8 cellular contexts compared by ENCODE assay signal in genomic region chr11:118921121-118921928, GRCh38. TPM values are rescaled to one million over a fixed set of nuclear protein-coding genes. Genes with fewer than 3 reads are reported as not detected.
DNase-seq lines count a peak whose midpoint lies in the region; ATAC-seq and TF ChIP-seq lines count a peak whose summit lies in the region.

No MANE protein-coding gene starts in this region.

- POLR2A ChIA-PET in MCF 10A (lab: Yijun Ruan, JAX): interaction anchor here (0.7 to 1.2 kb wide), 2 partner anchors 93 to 97 kb away, joined by 4 read pairs; partner anchors contain the start of genes RPS25 and TRAPPC4

- CTCF ChIA-PET in MCF 10A (lab: Yijun Ruan, JAX): interaction anchor here (0.6 to 3.3 kb wide), 8 partner anchors 27 to 320 kb away, joined by 3 to 16 read pairs (median 3); no protein-coding TSS in a partner anchor

- BruUV-seq in MCF 10A (replicated peaks; lab: Mats Ljungman, UMichigan): no TSS peak

- TF ChIP-seq CTCF in AG09309 (IDR thresholded peaks at IDR 0.05; ENCODE audit: control insufficient read depth, insufficient read depth, low read depth, low read length, missing control alignments) (no peak), MCF 10A (IDR thresholded peaks at IDR 0.05; ENCODE audit: unreplicated experiment) (no peak)

- ATAC-seq in HG02798 (IDR thresholded peaks at IDR 0.05; ENCODE audit: poor library complexity, unreplicated experiment) (no peak), HG03280 (IDR thresholded peaks at IDR 0.05; ENCODE audit: unreplicated experiment) (no peak)

- H3K4me3 ChIP-seq in AG09309 (ENCODE audit: control insufficient read depth, low read depth, low read length) (peak overlapping the region; percentile 99), stomach smooth muscle (ENCODE audit: low read length in 2 of 2) (peak overlapping the region; percentile 99)

- H3K9me3 ChIP-seq in stomach smooth muscle (ENCODE audit: control insufficient read depth in 2 of 2, low read length in 2 of 2): no peaks in the 10 kb centered on the region

- intact Hi-C loops in MCF 10A (cut with micrococcal nuclease): no loop called here

- H3K27ac ChIP-seq in stomach smooth muscle (ENCODE audit: low read length): peak overlapping the region; percentile 85

- H3K36me3 Mint-ChIP-seq in IgD-negative memory B cell (no peaks in the 10 kb centered on the region), MCF 10A (ENCODE audit: insufficient read depth, unreplicated experiment) (peaks cover 9% of the 10 kb centered on the region)

- H3K4me1 Mint-ChIP-seq in IgD-negative memory B cell: peaks cover 41 to 51% (median 46%) of the 10 kb centered on the region in 3 donors
- H3K4me1 Mint-ChIP-seq in MCF 10A (ENCODE audit: insufficient read depth, unreplicated experiment): peaks cover 47% of the 10 kb centered on the region

- H3K27me3 Mint-ChIP-seq in IgD-negative memory B cell (peaks cover 1% of the 10 kb centered on the region), MCF 10A (ENCODE audit: insufficient read depth, unreplicated experiment) (no peaks in the 10 kb centered on the region)

- H3K4me1 ChIP-seq in stomach smooth muscle (ENCODE audit: control insufficient read depth, insufficient read depth, low read length): peaks cover 80% of the 10 kb centered on the region

- peak overlapping the region; percentile 55 to 90 for H3K9ac ChIP-seq in stomach smooth muscle (ENCODE audit: low read length in 2 of 2)

- H3K27me3 ChIP-seq in stomach smooth muscle (ENCODE audit: control insufficient read depth in 1 of 2, insufficient read depth in 2 of 2, low read length in 2 of 2): no peaks in the 10 kb centered on the region

- peak overlapping the region; percentile 65 to 88 (median 81) for H3K4me3 Mint-ChIP-seq in IgD-negative memory B cell
- peak overlapping the region; percentile 92 for H3K4me3 Mint-ChIP-seq in MCF 10A (ENCODE audit: unreplicated experiment)

- H3K27ac Mint-ChIP-seq in IgD-negative memory B cell (peak overlapping the region in 2 of 3 donors; percentile 91), MCF 10A (ENCODE audit: low read depth, unreplicated experiment) (peak overlapping the region; percentile 98)

- H3K9me3 Mint-ChIP-seq in IgD-negative memory B cell: peaks cover 0 to under 1% (median 0%) of the 10 kb centered on the region in 3 donors
- no peaks in the 10 kb centered on the region for H3K9me3 Mint-ChIP-seq in MCF 10A (ENCODE audit: unreplicated experiment)

- H3K36me3 ChIP-seq in stomach smooth muscle (ENCODE audit: control insufficient read depth in 2 of 2, insufficient read depth in 2 of 2, low read length in 2 of 2): no peaks in the 10 kb centered on the region

- no peak for DNase-seq in AG09309 (ENCODE audit: low read depth)
- peak; percentile 98 for DNase-seq in MCF 10A (ENCODE audit: unreplicated experiment)
- DNase-seq in kidney glomerular epithelial cell (lab: John Stamatoyannopoulos, UW): peak; percentile 64
- no peak for DNase-seq in inferior parietal cortex (ENCODE audit: extremely low spot score)

RNA-seq across cellular contexts. Expression of gene BCL9L, which starts 4.4 kb away (rescaled TPM):
- polyA plus RNA-seq in IgD-negative memory B cell: 2.8 TPM
- total RNA-seq in MCF 10A (2022): 91.6 and 121 TPM in 2 replicates

RNA-seq across cellular contexts. Expression of gene UPK2, which starts 34.8 kb away (rescaled TPM):
- polyA plus RNA-seq in IgD-negative memory B cell: not detected
- not detected in 2 replicates for total RNA-seq in MCF 10A (2022)

RNA-seq across cellular contexts. Expression of gene CXCR5, which starts 37.6 kb away (rescaled TPM):
- 93.4 TPM for polyA plus RNA-seq in IgD-negative memory B cell
- not detected in 2 replicates for total RNA-seq in MCF 10A (2022)

RNA-seq across cellular contexts. Expression of gene FOXR1, which starts 50.2 kb away (rescaled TPM):
- polyA plus RNA-seq in IgD-negative memory B cell: not detected
- total RNA-seq in MCF 10A (2022): not detected in 2 replicates

Comparison
In these comparisons a context has a peak if more than half of its experiments do, and no peak if none do; other contexts are left out.
1. DNase-seq: peak in MCF 10A (single experiment) and kidney glomerular epithelial cell (single experiment); none in AG09309 (single experiment) and inferior parietal cortex (single experiment).